In the genomic region with DNA sequence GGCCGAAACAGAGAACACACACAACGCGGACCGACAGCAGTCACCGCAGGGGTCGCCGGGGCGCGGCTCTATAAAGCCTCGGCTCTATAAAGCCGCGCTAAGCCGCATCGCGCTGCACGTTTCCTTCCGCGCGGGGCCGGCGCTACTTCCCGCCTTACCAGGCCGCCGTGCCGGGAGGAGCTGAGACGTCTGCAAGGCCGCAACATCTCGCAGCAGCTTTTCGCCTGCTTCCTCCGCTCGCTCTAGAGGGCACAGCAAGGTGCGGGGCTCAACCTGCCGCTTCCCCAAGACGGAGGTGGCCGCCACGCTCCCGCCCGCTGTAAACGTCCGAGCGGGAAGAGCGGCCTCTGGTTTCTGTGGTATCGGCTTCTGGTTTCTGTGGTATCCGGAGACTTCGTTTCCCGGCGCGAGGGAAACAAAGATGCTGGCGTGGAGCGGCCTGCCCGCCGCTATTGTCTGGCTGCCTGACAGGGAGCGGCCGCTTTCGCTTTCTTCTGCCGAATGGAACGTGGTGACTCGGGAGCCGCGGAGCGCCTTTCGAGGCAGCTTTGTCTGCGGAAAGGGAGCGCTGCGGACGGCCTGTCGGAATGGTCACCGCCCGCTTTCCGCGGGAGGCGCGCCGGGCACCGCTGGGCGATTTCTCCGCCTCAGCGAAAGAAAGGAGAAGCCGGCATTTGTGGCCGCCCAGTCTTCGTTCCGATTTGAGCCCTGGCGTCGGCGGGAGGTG, we compare ENCODE assay signal across 8 cellular contexts.
DNase-seq lines count a peak whose midpoint lies in the region; ATAC-seq, FAIRE-seq and TF ChIP-seq lines count a peak whose summit lies in the region.

No MANE protein-coding gene starts in this region.

- H3K4me3 ChIP-seq in neuron (ENCODE audit: low read length) = peak overlapping the region; percentile 59
- H3K4me3 ChIP-seq in stomach smooth muscle (ENCODE audit: low read length in 2 of 2) = peak overlapping the region; percentile 89 to 90

- peak overlapping the region; percentile 96 for H3K27ac ChIP-seq in stomach smooth muscle (ENCODE audit: low read length)

- FAIRE-seq in D721Med (lab: Jason Lieb, UNC) (no peak), frontal cortex (lab: Jason Lieb, UNC) (no peak)

- TF ChIP-seq CTCF in D721Med (IDR thresholded peaks at IDR 0.05; ENCODE audit: insufficient read depth, missing control alignments) = no peak

- peak overlapping the region; percentile 88 to 98 for H3K9ac ChIP-seq in stomach smooth muscle (ENCODE audit: low read length in 2 of 2)

- peak; percentile 68 for ATAC-seq in GM19455 (IDR thresholded peaks at IDR 0.05; ENCODE audit: unreplicated experiment)

- DNase-seq in D721Med (ENCODE audit: insufficient read length, low spot score) (peak; percentile 37), HK-2 (ENCODE audit: unreplicated experiment) (peak; percentile 75), RPMI7951 (ENCODE audit: low read depth) (peak; percentile 92), frontal cortex (ENCODE audit: low spot score in 2 of 2) (peak; percentile 62 to 69)
- DNase-seq in activated naive CD4-positive, alpha-beta T cell (lab: John Stamatoyannopoulos, UW) = peak; percentile 54 to 84 (median 79)

- H3K9me3 ChIP-seq in neuron (ENCODE audit: low read length) (no peaks in the 10 kb centered on the region), stomach smooth muscle (ENCODE audit: control insufficient read depth in 2 of 2, low read length in 2 of 2) (no peaks in the 10 kb centered on the region)

- H3K4me1 ChIP-seq in neuron (ENCODE audit: insufficient read depth, low read length) = peaks cover 22% of the 10 kb centered on the region
- H3K4me1 ChIP-seq in stomach smooth muscle (ENCODE audit: control insufficient read depth, insufficient read depth, low read length) = peaks cover 20% of the 10 kb centered on the region

- H3K36me3 ChIP-seq in neuron (ENCODE audit: insufficient read depth, low read length) = no peaks in the 10 kb centered on the region
- no peaks in the 10 kb centered on the region for H3K36me3 ChIP-seq in stomach smooth muscle (ENCODE audit: control insufficient read depth in 2 of 2, insufficient read depth in 2 of 2, low read length in 2 of 2)

- H3K27me3 ChIP-seq in neuron (ENCODE audit: insufficient read depth, low read length) = no peaks in the 10 kb centered on the region
- no peaks in the 10 kb centered on the region for H3K27me3 ChIP-seq in stomach smooth muscle (ENCODE audit: control insufficient read depth in 1 of 2, insufficient read depth in 2 of 2, low read length in 2 of 2)

- H2AFZ ChIP-seq in neuron (ENCODE audit: low read depth, low read length) = peak overlapping the region; percentile 39

Comparison
In these comparisons a context has a peak if more than half of its experiments do, and no peak if none do; other contexts are left out.
1. Peak in every context shown above with its lines: DNase-seq, ATAC-seq, H3K4me3 ChIP-seq and H3K27ac ChIP-seq.
2. DNase-seq: peak in every context shown above with its lines; median percentile 92 in RPMI7951; 79 in activated naive CD4-positive, alpha-beta T cell; 75 in HK-2; 66 in frontal cortex; 37 in D721Med.